Comparison of ENCODE assay signal across 8 cellular contexts in genomic region chr17:60392845-60393702, GRCh38. TPM values are rescaled to one million over a fixed set of nuclear protein-coding genes. Genes with fewer than 3 reads are reported as not detected.
DNase-seq lines count a peak whose midpoint lies in the region; ATAC-seq, FAIRE-seq and TF ChIP-seq lines count a peak whose summit lies in the region.

No MANE protein-coding gene starts in this region.

- TF ChIP-seq POLR2A in HepG2 (IDR thresholded peaks at IDR 0.05; ENCODE audit: insufficient read depth in 1 of 2, low read depth in 2 of 2, low read length in 2 of 2) = no peak

- no peaks in the 10 kb centered on the region for H3K27me3 ChIP-seq in MM.1S (replicated peaks; ENCODE audit: insufficient read depth, low read length)
- no peaks in the 10 kb centered on the region for H3K27me3 ChIP-seq in SK-N-SH (ENCODE audit: insufficient read depth)
- H3K27me3 ChIP-seq in mammary epithelial cell (ENCODE audit: insufficient read depth, low read length) = no peaks in the 10 kb centered on the region
- H3K27me3 ChIP-seq in HepG2 (ENCODE audit: control insufficient read depth in 1 of 2, insufficient read depth in 2 of 2, low read length in 2 of 2) = no peaks in the 10 kb centered on the region; a peak in 1 of 5 replicates

- H4K20me1 ChIP-seq in MM.1S (ENCODE audit: insufficient read depth, low read length) (no peaks in the 10 kb centered on the region), SK-N-SH (ENCODE audit: insufficient read depth) (peaks cover 19% of the 10 kb centered on the region), mammary epithelial cell (ENCODE audit: insufficient read depth, low read length) (no peaks in the 10 kb centered on the region), HepG2 (ENCODE audit: insufficient read depth, low read length) (no peaks in the 10 kb centered on the region)

- H3K27ac ChIP-seq in MM.1S (ENCODE audit: low read length) (peak overlapping the region; percentile 72; the same call in 1 of the 2 replicates), SK-N-SH (ENCODE audit: low read depth in 2 of 2, low read length in 1 of 2) (peak overlapping the region; percentile 98 to 99), mammary epithelial cell (ENCODE audit: insufficient read depth, low read depth, low read length) (peak overlapping the region; percentile 91), HepG2 (ENCODE audit: extremely low read length, insufficient read depth, low read length) (peak overlapping the region; percentile 95)

- no peaks in the 10 kb centered on the region for H3K9me2 ChIP-seq in MM.1S (replicated peaks; ENCODE audit: insufficient read depth, low read length)
- no peaks in the 10 kb centered on the region for H3K9me2 ChIP-seq in SK-N-SH

- POLR2A ChIA-PET in SK-N-SH (lab: Yijun Ruan, JAX) = interaction anchor here (1.3 kb wide), 2 partner anchors 66 to 162 kb away, joined by 3 to 5 read pairs; no protein-coding TSS in a partner anchor
- POLR2A ChIA-PET in HepG2 (lab: Yijun Ruan, JAX) = interaction anchor here (1.1 to 2.7 kb wide), 9 partner anchors 10 to 774 kb away, joined by 3 to 30 read pairs (median 8); partner anchors contain the start of genes BCAS3, CLTC, HEATR6 and PPM1D

- FAIRE-seq in HepG2 (lab: Jason Lieb, UNC) = no peak

- ATAC-seq in HepG2 (no peak), GM21381 (IDR thresholded peaks at IDR 0.05; ENCODE audit: unreplicated experiment) (no peak)

- H3K9me3 ChIP-seq in MM.1S (replicated peaks; ENCODE audit: insufficient read depth, low read length) (no peaks in the 10 kb centered on the region), SK-N-SH (no peaks in the 10 kb centered on the region), mammary epithelial cell (replicated peaks; ENCODE audit: insufficient read depth, low read length) (no peaks in the 10 kb centered on the region), HepG2 (ENCODE audit: low read length) (no peaks in the 10 kb centered on the region)

- dilution Hi-C loops in mammary epithelial cell (cut with HindIII; ENCODE audit: low sequenced_read_pairs) = no loop called here

- CTCF ChIA-PET in SK-N-SH (lab: Yijun Ruan, JAX) = interaction anchor here (0.9 to 2.6 kb wide), 6 partner anchors 10 to 245 kb away, joined by 3 to 13 read pairs (median 3); no protein-coding TSS in a partner anchor
- CTCF ChIA-PET in mammary epithelial cell (lab: Charles Lee; ENCODE audit: low non-redundant PET) = no interaction called here
- CTCF ChIA-PET in HepG2 (lab: Yijun Ruan, JAX; ENCODE audit: low intra/inter-chr PET ratio, low total read pairs) = no interaction called here

- H3K4me3 ChIP-seq in MM.1S (ENCODE audit: low read length) (peak overlapping the region; percentile 93), SK-N-SH (ENCODE audit: low read depth in 2 of 2, low read length in 1 of 2) (peak overlapping the region; percentile 65 to 86), mammary epithelial cell (replicated peaks in 1 of 3; ENCODE audit: insufficient read depth in 1 of 3, low read depth in 2 of 3, low read length in 3 of 3) (peak overlapping the region; percentile 66 to 93 (median 75)), HepG2 (replicated peaks in 1 of 3; ENCODE audit: insufficient read depth in 1 of 3, low read depth in 2 of 3, low read length in 3 of 3) (peak overlapping the region; percentile 77 to 100 (median 90))

- H3K4me2 ChIP-seq in MM.1S (ENCODE audit: low read depth, low read length) = peak overlapping the region; percentile 82
- H3K4me2 ChIP-seq in SK-N-SH = peak overlapping the region; percentile 89
- H3K4me2 ChIP-seq in mammary epithelial cell (ENCODE audit: insufficient read depth, low read depth, low read length) = peak overlapping the region; percentile 82
- H3K4me2 ChIP-seq in HepG2 (ENCODE audit: low read depth, low read length) = peak overlapping the region; percentile 89

- H3K79me2 ChIP-seq in MM.1S (ENCODE audit: low read length) = peaks cover 17% of the 10 kb centered on the region
- H3K79me2 ChIP-seq in SK-N-SH (ENCODE audit: insufficient read depth) = peaks cover 36% of the 10 kb centered on the region
- peaks cover 36% of the 10 kb centered on the region for H3K79me2 ChIP-seq in mammary epithelial cell (ENCODE audit: insufficient read depth, low read length)
- peaks cover 30% of the 10 kb centered on the region for H3K79me2 ChIP-seq in HepG2 (ENCODE audit: insufficient read depth, low read length)

- in situ Hi-C loops in mammary epithelial cell (cut with MboI; ENCODE audit: low sequenced_read_pairs in 2 of 2) (no loop called here), HepG2 (cut with HindIII; ENCODE audit: extremely low pct_ligation_motif_present, low pct_unique_long_range_greater_than_20kb) (no loop called here)

- H3K9ac ChIP-seq in MM.1S (ENCODE audit: low read length) = peak overlapping the region; percentile 85
- peak overlapping the region; percentile 92 for H3K9ac ChIP-seq in SK-N-SH
- peak overlapping the region; percentile 95 for H3K9ac ChIP-seq in mammary epithelial cell (ENCODE audit: insufficient read depth, low read length)
- peak overlapping the region; percentile 96 for H3K9ac ChIP-seq in HepG2 (ENCODE audit: insufficient read depth, low read depth, low read length)

- peak; percentile 84 for DNase-seq in GF-D8 (lab: John Stamatoyannopoulos, UW)
- peak; percentile 45 for DNase-seq in MM.1S
- DNase-seq in SK-N-SH = peak; percentile 57
- peak; percentile 52 for DNase-seq in mammary epithelial cell
- DNase-seq in HepG2 (ENCODE audit: low spot score) = peak; percentile 44
- peak; percentile 5 to 40 for DNase-seq in stimulated activated CD4-positive, alpha-beta T cell treated with anti-CD3 and anti-CD28 coated beads, Interleukin-4, amount 100 ng/mL, for 48 hours (ENCODE audit: low read depth in 2 of 2)
- no peak for DNase-seq in hippocampal formation (lab: John Stamatoyannopoulos, UW)

- 23% methylated on average over 17 of the region's 17 CpGs for WGBS in SK-N-SH (ENCODE audit: low lambda C conversion rate)
- WGBS in mammary epithelial cell (ENCODE audit: low coverage, missing lambda C conversion rate) = 23% methylated on average over 17 of the region's 17 CpGs
- WGBS in HepG2 (ENCODE audit: low lambda C conversion rate) = 28% methylated on average over 17 of the region's 17 CpGs

- no peak for TF ChIP-seq CTCF in MM.1S (IDR thresholded peaks at IDR 0.05; ENCODE audit: low read length)
- no peak for TF ChIP-seq CTCF in SK-N-SH (IDR thresholded peaks at IDR 0.05)
- TF ChIP-seq CTCF in mammary epithelial cell (conservative IDR thresholded peaks at IDR 0.05 in 1 of 2, IDR thresholded peaks at IDR 0.05 in 1 of 2; ENCODE audit: extremely low read depth in 1 of 2, insufficient read depth in 1 of 2, low read depth in 1 of 2, low read length in 2 of 2) = no peak
- no peak for TF ChIP-seq CTCF in HepG2 (CRISPR knock-in tag; IDR thresholded peaks at IDR 0.05)

- TF ChIP-seq RAD21 in SK-N-SH (IDR thresholded peaks at IDR 0.05; ENCODE audit: low read length) (peak; percentile 3; the same call in 1 of the 2 replicates), HepG2 (CRISPR knock-in tag; IDR thresholded peaks at IDR 0.05) (no peak)

- H3F3A ChIP-seq in MM.1S (ENCODE audit: insufficient read depth, low read length) (peaks cover 12% of the 10 kb centered on the region), SK-N-SH (replicated peaks; ENCODE audit: insufficient read depth) (peaks cover 21% of the 10 kb centered on the region)

- BruUV-seq in mammary epithelial cell (replicated peaks; lab: Mats Ljungman, UMichigan) (TSS peak; percentile 93), HepG2 (replicated peaks; lab: Mats Ljungman, UMichigan) (TSS peak; percentile 98)

- intact Hi-C loops in mammary epithelial cell (cut with micrococcal nuclease) = loop anchor here (2.0 to 10.0 kb wide), 2 partner anchors 28 to 58 kb away; no protein-coding TSS in a partner anchor
- intact Hi-C loops in HepG2 (cut with micrococcal nuclease; ENCODE audit: unreplicated experiment) = no loop called here

- H3K36me3 ChIP-seq in MM.1S (replicated peaks; ENCODE audit: insufficient read depth, low read length) (no peaks in the 10 kb centered on the region), SK-N-SH (replicated peaks in 1 of 2; ENCODE audit: control insufficient read depth in 1 of 2, insufficient read depth in 2 of 2, low read length in 1 of 2) (no peaks in the 10 kb centered on the region), mammary epithelial cell (ENCODE audit: insufficient read depth, low read length) (no peaks in the 10 kb centered on the region), HepG2 (replicated peaks in 1 of 2; ENCODE audit: control insufficient read depth in 1 of 2, insufficient read depth in 2 of 2, low read length in 2 of 2) (no peaks in the 10 kb centered on the region)

- H3K4me1 ChIP-seq in MM.1S (ENCODE audit: low read length) (no peaks in the 10 kb centered on the region), SK-N-SH (ENCODE audit: control insufficient read depth in 1 of 2, insufficient read depth in 2 of 2, low read depth in 1 of 2, low read length in 1 of 2) (peaks cover 12 to 15% of the 10 kb centered on the region in 2 experiments), mammary epithelial cell (ENCODE audit: insufficient read depth, low read length) (peaks cover 22% of the 10 kb centered on the region), HepG2 (ENCODE audit: insufficient read depth, low read length) (peaks cover 36% of the 10 kb centered on the region)

- no peak for TF ChIP-seq EP300 in SK-N-SH (IDR thresholded peaks at IDR 0.05; ENCODE audit: borderline replicate concordance in 1 of 2, low read depth in 1 of 2, low read length in 1 of 2)
- TF ChIP-seq EP300 in HepG2 (IDR thresholded peaks at IDR 0.05; ENCODE audit: low read depth in 2 of 2, low read length in 2 of 2) = no peak
- no peak for TF ChIP-seq EP300 in HepG2 (CRISPR knock-in tag; IDR thresholded peaks at IDR 0.05; ENCODE audit: borderline replicate concordance)

- H2AFZ ChIP-seq in MM.1S (ENCODE audit: low read length) (peak overlapping the region; percentile 76), SK-N-SH (ENCODE audit: low read depth) (peak overlapping the region; percentile 87), mammary epithelial cell (ENCODE audit: low read depth, low read length) (peak overlapping the region; percentile 92), HepG2 (ENCODE audit: low read length) (peak overlapping the region; percentile 50)

RNA-seq across cellular contexts. Expression of gene USP32, which starts 1.1 kb away (rescaled TPM):
- polyA plus RNA-seq in SK-N-SH (2012; rRNA removed) (25.6 and 31.8 TPM in 2 replicates), mammary epithelial cell (20.3 TPM), HepG2 (2011; rRNA removed) (24.9 and 25.6 TPM in 2 replicates)
- 28.9 and 29.8 TPM in 2 replicates for polyA plus RNA-seq in SK-N-SH (2012; cell fraction: cytosol; rRNA removed)
- polyA plus RNA-seq in SK-N-SH (2012; cell fraction: nucleus; rRNA removed) = 37.3 and 52.2 TPM in 2 replicates
- total RNA-seq in mammary epithelial cell (10 to 100 TPM; 56.8 to 63.0 TPM), HepG2 (2016; rRNA removed; fragmentation: Illumina TruSeq; extraction: Trizol) (39.9 and 52.9 TPM in 2 replicates)
- polyA minus RNA-seq in mammary epithelial cell = 39.0 TPM
- total RNA-seq in HepG2 (2016; cell fraction: cytosol; rRNA removed; fragmentation: Illumina TruSeq; extraction: Trizol; ENCODE audit: low read depth) = 12.8 and 14.5 TPM in 2 replicates
- total RNA-seq in HepG2 (2016; cell fraction: insoluble cytoplasmic fraction; rRNA removed; fragmentation: Illumina TruSeq; extraction: Trizol) = 40.0 and 51.5 TPM in 2 replicates
- total RNA-seq in HepG2 (2016; cell fraction: membrane; rRNA removed; fragmentation: Illumina TruSeq; extraction: Trizol) = 25.1 and 28.6 TPM in 2 replicates
- total RNA-seq in HepG2 (2016; cell fraction: nucleus; rRNA removed; fragmentation: Illumina TruSeq; extraction: Trizol) = 40.8 and 45.7 TPM in 2 replicates
- polyA plus RNA-seq in HepG2 (2011; cell fraction: cytosol; rRNA removed) = 11.6 and 17.6 TPM in 2 replicates
- 13.1 and 18.9 TPM in 2 replicates for polyA plus RNA-seq in HepG2 (2011; cell fraction: nucleus; rRNA removed)
- 23.3 and 24.2 TPM in 2 replicates for polyA plus RNA-seq in HepG2 (2012)
- 1.5 and 1.6 TPM in 2 replicates for polyA plus RNA-seq in HepG2 (2016; cell fraction: cytosol; fragmentation: Illumina TruSeq; extraction: Trizol; ENCODE audit: low read depth)
- 33.3 and 35.1 TPM in 2 replicates for polyA plus RNA-seq in HepG2 (2016; cell fraction: insoluble cytoplasmic fraction; fragmentation: Illumina TruSeq; extraction: Trizol; ENCODE audit: low read depth)
- 7.6 and 9.5 TPM in 2 replicates for polyA plus RNA-seq in HepG2 (2016; cell fraction: membrane; fragmentation: Illumina TruSeq; extraction: Trizol; ENCODE audit: low read depth)
- polyA plus RNA-seq in HepG2 (2016; cell fraction: nucleus; fragmentation: Illumina TruSeq; extraction: Trizol; ENCODE audit: insufficient read depth, low read depth) = 26.1 and 32.2 TPM in 2 replicates
- 27.9 and 28.2 TPM in 2 replicates for polyA minus RNA-seq in HepG2 (2011; rRNA and poly(A)+ RNA removed; ENCODE audit: low replicate concordance)
- polyA minus RNA-seq in HepG2 (2011; cell fraction: cytosol; rRNA and poly(A)+ RNA removed) = 23.9 and 34.8 TPM in 2 replicates
- polyA minus RNA-seq in HepG2 (2011; cell fraction: nucleus; rRNA and poly(A)+ RNA removed) = 57.9 and 63.0 TPM in 2 replicates

RNA-seq across cellular contexts. Expression of gene CHCT1, which starts 29.2 kb away (rescaled TPM):
- not detected in 2 replicates for polyA plus RNA-seq in SK-N-SH (2012; rRNA removed)
- polyA plus RNA-seq in SK-N-SH (2012; cell fraction: cytosol; rRNA removed) = not detected in 2 replicates
- polyA plus RNA-seq in SK-N-SH (2012; cell fraction: nucleus; rRNA removed) = not detected in 2 replicates
- not detected for total RNA-seq in mammary epithelial cell
- polyA plus RNA-seq in mammary epithelial cell = not detected
- polyA minus RNA-seq in mammary epithelial cell = not detected
- not detected in 2 replicates for total RNA-seq in HepG2 (2016; rRNA removed; fragmentation: Illumina TruSeq; extraction: Trizol)
- total RNA-seq in HepG2 (2016; cell fraction: cytosol; rRNA removed; fragmentation: Illumina TruSeq; extraction: Trizol; ENCODE audit: low read depth) = not detected in 2 replicates
- total RNA-seq in HepG2 (2016; cell fraction: insoluble cytoplasmic fraction; rRNA removed; fragmentation: Illumina TruSeq; extraction: Trizol) = not detected in 2 replicates
- not detected in 2 replicates for total RNA-seq in HepG2 (2016; cell fraction: membrane; rRNA removed; fragmentation: Illumina TruSeq; extraction: Trizol)
- not detected in 2 replicates for total RNA-seq in HepG2 (2016; cell fraction: nucleus; rRNA removed; fragmentation: Illumina TruSeq; extraction: Trizol)
- not detected in 2 replicates for polyA plus RNA-seq in HepG2 (2011; rRNA removed)
- polyA plus RNA-seq in HepG2 (2011; cell fraction: cytosol; rRNA removed) = not detected in 2 replicates
- polyA plus RNA-seq in HepG2 (2011; cell fraction: nucleus; rRNA removed) = not detected in 2 replicates
- not detected in 2 replicates for polyA plus RNA-seq in HepG2 (2012)
- polyA plus RNA-seq in HepG2 (2016; cell fraction: cytosol; fragmentation: Illumina TruSeq; extraction: Trizol; ENCODE audit: low read depth) = not detected in 2 replicates
- polyA plus RNA-seq in HepG2 (2016; cell fraction: insoluble cytoplasmic fraction; fragmentation: Illumina TruSeq; extraction: Trizol; ENCODE audit: low read depth) = not detected in 2 replicates
- polyA plus RNA-seq in HepG2 (2016; cell fraction: membrane; fragmentation: Illumina TruSeq; extraction: Trizol; ENCODE audit: low read depth) = not detected in 2 replicates
- not detected in 2 replicates for polyA plus RNA-seq in HepG2 (2016; cell fraction: nucleus; fragmentation: Illumina TruSeq; extraction: Trizol; ENCODE audit: insufficient read depth, low read depth)
- polyA minus RNA-seq in HepG2 (2011; rRNA and poly(A)+ RNA removed; ENCODE audit: low replicate concordance) = not detected in 2 replicates
- not detected in 2 replicates for polyA minus RNA-seq in HepG2 (2011; cell fraction: cytosol; rRNA and poly(A)+ RNA removed)
- polyA minus RNA-seq in HepG2 (2011; cell fraction: nucleus; rRNA and poly(A)+ RNA removed) = not detected in 2 replicates

Comparison
In these comparisons a context has a peak if more than half of its experiments do, and no peak if none do; other contexts are left out.
1. DNase-seq: peak in GF-D8 (single experiment), MM.1S (single experiment), SK-N-SH (single experiment), mammary epithelial cell (single experiment), HepG2 (single experiment) and stimulated activated CD4-positive, alpha-beta T cell treated with anti-CD3 and anti-CD28 coated beads, Interleukin-4, amount 100 ng/mL, for 48 hours (2 of 2); none in hippocampal formation (0 of 2).
2. Peak in every context shown above with its lines, with median percentiles within 50 percentile points of each other: H2AFZ ChIP-seq, H3K27ac ChIP-seq, H3K4me2 ChIP-seq, H3K4me3 ChIP-seq and H3K9ac ChIP-seq.